9 cellular contexts compared by ENCODE assay signal in genomic region chr18:41639218-41639617, GRCh38.
"Had no signal": no experiment of that assay in that cellular context is flagged by ENCODE, and none has a peak within 500 bp of the region (broad histone marks: within the 10 kb centered on the region; RNA-seq: fewer than 3 reads in every experiment).

No MANE protein-coding gene starts in this region.

- DNase-seq: H9, HCEC 1CT, HFFc6, KG1 had no signal

- FAIRE-seq: H1, H54, HTR-8/SVneo had no signal

- H3K4me3 ChIP-seq: GM23338 had no signal

- H3K36me3 Mint-ChIP-seq: IgD-negative memory B cell had no signal

- H3K9me3 Mint-ChIP-seq: HFFc6 had no signal

- H3K4me1 Mint-ChIP-seq: GM23338, H9, IgD-negative memory B cell had no signal

- H3K4me2 ChIP-seq: GM23338 had no signal

- H3K27ac Mint-ChIP-seq: GM23338, H9, HFFc6, IgD-negative memory B cell had no signal

- H2AFZ ChIP-seq: GM23338 had no signal

- H3K4me3 Mint-ChIP-seq: GM23338, H9, HFFc6, IgD-negative memory B cell had no signal

- H3K27me3 Mint-ChIP-seq: IgD-negative memory B cell had no signal

- ATAC-seq: GM23338 had no signal
